ENCODE assay signal across 8 cellular contexts in the genomic region with DNA sequence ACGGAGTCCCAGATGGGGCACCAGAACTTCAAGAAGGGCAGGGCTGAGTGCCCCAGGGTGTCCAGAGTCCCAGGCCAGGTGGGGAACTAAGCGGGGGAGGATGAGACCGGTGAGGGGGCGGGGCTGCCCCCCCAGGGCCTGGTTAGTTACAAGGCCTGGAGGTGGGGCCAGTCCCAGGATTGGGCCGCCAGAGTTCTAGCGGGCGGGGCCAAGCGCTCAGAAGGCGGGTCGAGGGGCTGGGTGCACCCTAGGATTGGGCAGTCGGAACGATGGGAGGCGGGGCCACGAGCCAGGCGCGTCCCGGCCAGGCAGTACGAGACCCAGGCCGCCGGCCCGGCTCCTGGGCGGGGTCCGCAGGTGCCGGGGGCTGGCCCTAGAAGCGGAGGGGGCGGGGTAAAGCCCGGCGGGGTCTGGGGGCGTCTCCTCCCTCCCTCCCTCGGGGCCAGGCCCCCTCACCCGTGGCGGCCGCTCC. TPM values are rescaled to one million over a fixed set of nuclear protein-coding genes. Genes with fewer than 3 reads are reported as not detected.
DNase-seq lines count a peak whose midpoint lies in the region; ATAC-seq and TF ChIP-seq lines count a peak whose summit lies in the region.

No MANE protein-coding gene starts in this region.

- H3K4me3 ChIP-seq in prostate gland (peak overlapping the region; percentile 90), urinary bladder (ENCODE audit: low read depth, low read length) (peak overlapping the region; percentile 91)

- H3K9me3 ChIP-seq in prostate gland = no peaks in the 10 kb centered on the region

- under 1% methylated on average over 30 of the region's 33 CpGs for WGBS in prostate gland
- under 1% methylated on average over 33 of the region's 33 CpGs for WGBS in urinary bladder

- H3K36me3 ChIP-seq in prostate gland (no peaks in the 10 kb centered on the region), urinary bladder (ENCODE audit: insufficient read depth) (no peaks in the 10 kb centered on the region)

- no peak for TF ChIP-seq POLR2A in prostate gland (IDR thresholded peaks at IDR 0.05)

- peak; percentile 99 for DNase-seq in GM13976 (ENCODE audit: low spot score)
- DNase-seq in NCI-H146 (lab: John Stamatoyannopoulos, UW) = peak; percentile 98
- DNase-seq in T-helper 1 cell = peak; percentile 93 to 96 (median 94)
- peak; percentile 89 for DNase-seq in amniotic stem cell (lab: John Stamatoyannopoulos, UW)
- peak; percentile 99 for DNase-seq in left ventricle myocardium superior
- DNase-seq in prostate gland (ENCODE audit: low spot score) = peak; percentile 96

- H3K4me1 ChIP-seq in prostate gland (replicated peaks) = peaks cover 6% of the 10 kb centered on the region
- no peaks in the 10 kb centered on the region for H3K4me1 ChIP-seq in urinary bladder (ENCODE audit: insufficient read depth)

- TF ChIP-seq CTCF in GM13976 (IDR thresholded peaks at IDR 0.05; ENCODE audit: borderline replicate concordance, control extremely low read depth, extremely low read depth, insufficient read depth, missing control alignments) (no peak), prostate gland (IDR thresholded peaks at IDR 0.05) (no peak)

- peak; percentile 77 for ATAC-seq in HG02884 (IDR thresholded peaks at IDR 0.05; ENCODE audit: unreplicated experiment)
- ATAC-seq in left ventricle myocardium superior = peak; percentile 95

- peak overlapping the region; percentile 90 to 95 for H3K27ac ChIP-seq in prostate gland
- H3K27ac ChIP-seq in urinary bladder (ENCODE audit: low read depth) = peak overlapping the region; percentile 90

- in situ Hi-C loops in GM13976 (cut with MboI; ENCODE audit: low sequenced_read_pairs, unreplicated experiment) = no loop called here

- intact Hi-C loops in left ventricle myocardium superior (cut with micrococcal nuclease) (no loop called here), prostate gland (cut with DNase I) (no loop called here)

- no peaks in the 10 kb centered on the region for H3K27me3 ChIP-seq in prostate gland (replicated peaks; ENCODE audit: insufficient read depth)

RNA-seq across cellular contexts. Expression of a gene that starts 0.6 kb away (rescaled TPM):
- total RNA-seq in left ventricle myocardium superior (3.3 TPM), prostate gland (10 to 100 TPM; 11.2 to 25.8 TPM), urinary bladder (4.5 TPM)
- polyA plus RNA-seq in urinary bladder = 9.8 TPM

RNA-seq across cellular contexts. Expression of a gene that starts 23.9 kb away (rescaled TPM):
- 180 TPM for total RNA-seq in left ventricle myocardium superior
- total RNA-seq in prostate gland = 10 to 100 TPM; 93.0 to 94.7 TPM
- total RNA-seq in urinary bladder = 19.0 TPM
- 68.7 TPM for polyA plus RNA-seq in urinary bladder

RNA-seq across cellular contexts. Expression of a gene that starts 24.2 kb away (rescaled TPM):
- total RNA-seq in left ventricle myocardium superior (0.84 TPM), prostate gland (1 to 10 TPM in 1 of 2 donors, under 1 TPM in 1; 0.57 to 1.5 TPM), urinary bladder (0.90 TPM)
- polyA plus RNA-seq in urinary bladder = 0.28 TPM

RNA-seq across cellular contexts. Expression of a gene that starts 33.6 kb away (rescaled TPM):
- total RNA-seq in left ventricle myocardium superior (81.7 TPM), prostate gland (100 to 1,000 TPM; 426 to 525 TPM), urinary bladder (558 TPM)
- polyA plus RNA-seq in urinary bladder = 3,172 TPM

RNA-seq across cellular contexts. Expression of a gene that starts 54.0 kb away (rescaled TPM):
- total RNA-seq in left ventricle myocardium superior = 36.0 TPM
- total RNA-seq in prostate gland = 10 to 100 TPM; 47.8 to 57.5 TPM
- total RNA-seq in urinary bladder = 15.4 TPM
- polyA plus RNA-seq in urinary bladder = 61.2 TPM

Comparison
In these comparisons a context has a peak if more than half of its experiments do, and no peak if none do; other contexts are left out.
1. Peak in every context shown above with its lines: DNase-seq, ATAC-seq, H3K4me3 ChIP-seq and H3K27ac ChIP-seq.